In the genomic region with DNA sequence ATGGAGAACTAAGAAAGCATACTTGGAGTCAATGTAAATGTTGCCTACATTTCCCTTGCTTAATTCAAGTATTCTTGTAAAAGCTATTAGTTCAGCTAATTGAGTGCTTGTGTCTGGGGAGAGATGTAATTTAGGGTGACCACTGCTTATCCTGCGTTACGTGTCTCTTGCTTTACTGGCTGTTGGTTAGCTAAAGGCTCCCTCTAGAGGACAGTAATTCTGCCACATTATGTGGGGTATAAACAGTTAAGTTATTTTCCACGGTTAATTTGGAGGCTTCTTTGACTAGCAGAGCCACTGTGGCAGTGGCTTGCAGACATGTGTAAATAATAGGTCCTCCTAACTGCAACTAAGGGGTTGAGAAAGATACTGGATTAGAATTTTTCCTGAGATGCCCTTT, we compare ENCODE assay signal across 15 cellular contexts. TPM values are rescaled to one million over a fixed set of nuclear protein-coding genes. Genes with fewer than 3 reads are reported as not detected.
A peak's percentile ranks its signal among the peaks of the same experiment; 100 is the strongest.
DNase-seq lines count a peak whose midpoint lies in the region; ATAC-seq, FAIRE-seq and TF ChIP-seq lines count a peak whose summit lies in the region.
"Had no signal": no experiment of that assay in that cellular context is flagged by ENCODE, and none has a peak within 500 bp of the region (broad histone marks: within the 10 kb centered on the region; RNA-seq: fewer than 3 reads in every experiment).

No MANE protein-coding gene starts in this region.

- H3K4me1 ChIP-seq in astrocyte (ENCODE audit: insufficient read depth, low read length) (no peaks in the 10 kb centered on the region), osteoblast (ENCODE audit: insufficient read depth, low read length) (no peaks in the 10 kb centered on the region)

- no peaks in the 10 kb centered on the region for H3K36me3 Mint-ChIP-seq in astrocyte (ENCODE audit: low read depth, unreplicated experiment)

- no peaks in the 10 kb centered on the region for H3K79me2 ChIP-seq in astrocyte (ENCODE audit: insufficient read depth, low read length)
- no peaks in the 10 kb centered on the region for H3K79me2 ChIP-seq in osteoblast (ENCODE audit: insufficient read depth, low read length)

- H3K9me3 Mint-ChIP-seq in astrocyte (ENCODE audit: unreplicated experiment), result peaks cover 24% of the 10 kb centered on the region

- TF ChIP-seq CTCF in astrocyte (IDR thresholded peaks at IDR 0.05; ENCODE audit: insufficient read depth, low read depth, low read length) (peak; percentile 15), osteoblast (IDR thresholded peaks at IDR 0.05; ENCODE audit: extremely low read depth, low read depth, low read length) (peak; percentile 48)

- H2AFZ ChIP-seq in astrocyte (ENCODE audit: low read depth, low read length) (no peak overlapping the region), osteoblast (ENCODE audit: low read length) (no peak overlapping the region)

- no peaks in the 10 kb centered on the region for H3K4me1 Mint-ChIP-seq in astrocyte (ENCODE audit: low read depth, unreplicated experiment)
- H3K4me1 Mint-ChIP-seq: activated CD4-positive, alpha-beta memory T cell treated with anti-CD3 and anti-CD28 coated beads, Interleukin-2, amount 10 ng/mL, durations not matched to agents 7 days and 5 days; activated naive CD8-positive, alpha-beta T cell treated with anti-CD3 and anti-CD28 coated beads for 36 hours had no signal

- H3K4me2 ChIP-seq in astrocyte (ENCODE audit: low read length), result no peak overlapping the region
- H3K4me2 ChIP-seq in osteoblast (ENCODE audit: insufficient read depth, low read length), result no peak overlapping the region

- H3K27me3 ChIP-seq in astrocyte (ENCODE audit: insufficient read depth, low read length) (no peaks in the 10 kb centered on the region), osteoblast (ENCODE audit: insufficient read depth, low read length) (no peaks in the 10 kb centered on the region)

- no peaks in the 10 kb centered on the region for H3K36me3 ChIP-seq in astrocyte (ENCODE audit: insufficient read depth, low read length)
- no peaks in the 10 kb centered on the region for H3K36me3 ChIP-seq in osteoblast (ENCODE audit: insufficient read depth, low read length)
- H3K36me3 ChIP-seq: thoracic aorta had no signal

- FAIRE-seq in astrocyte (lab: Jason Lieb, UNC), result no peak
- FAIRE-seq: GM12891 had no signal

- no peak overlapping the region for H3K27ac Mint-ChIP-seq in astrocyte (ENCODE audit: unreplicated experiment)
- H3K27ac Mint-ChIP-seq: activated CD4-positive, alpha-beta memory T cell treated with anti-CD3 and anti-CD28 coated beads, Interleukin-2, amount 10 ng/mL, durations not matched to agents 7 days and 5 days; activated naive CD8-positive, alpha-beta T cell treated with anti-CD3 and anti-CD28 coated beads for 36 hours had no signal

- no peaks in the 10 kb centered on the region for H4K20me1 ChIP-seq in astrocyte (ENCODE audit: insufficient read depth, low read length)
- no peaks in the 10 kb centered on the region for H4K20me1 ChIP-seq in osteoblast (ENCODE audit: insufficient read depth, low read length)

- DNase-seq in DMS53 (lab: John Stamatoyannopoulos, UW) (peak; percentile 22), DMS53 treated with DMSO at 0.1 percent for 48 hours (lab: John Stamatoyannopoulos, UW; ENCODE audit: unreplicated experiment) (no peak), astrocyte (ENCODE audit: low read depth) (no peak), osteoblast (ENCODE audit: insufficient read length, low spot score, missing footprints) (no peak), NCI-H2029 (lab: John Stamatoyannopoulos, UW) (no peak), hypothalamus (lab: John Stamatoyannopoulos, UW) (no peak)
- DNase-seq in Jurkat, Clone E6-1 (ENCODE audit: low read depth, low spot score), result peak; percentile 39
- DNase-seq: activated CD4-positive, alpha-beta memory T cell treated with anti-CD3 and anti-CD28 coated beads, Interleukin-2, amount 10 ng/mL, durations not matched to agents 7 days and 5 days; activated naive CD8-positive, alpha-beta T cell treated with anti-CD3 and anti-CD28 coated beads for 36 hours; islet precursor cell; occipital lobe; stimulated activated CD4-positive, alpha-beta T cell treated with anti-CD3 and anti-CD28 coated beads, Interleukin-4, amount 100 ng/mL, for 24 hours had no signal

- H3K27me3 Mint-ChIP-seq in astrocyte (ENCODE audit: low read depth, unreplicated experiment), result no peaks in the 10 kb centered on the region
- H3K27me3 Mint-ChIP-seq: activated CD4-positive, alpha-beta memory T cell treated with anti-CD3 and anti-CD28 coated beads, Interleukin-2, amount 10 ng/mL, durations not matched to agents 7 days and 5 days; activated naive CD8-positive, alpha-beta T cell treated with anti-CD3 and anti-CD28 coated beads for 36 hours had no signal

- H3K4me3 Mint-ChIP-seq in astrocyte (ENCODE audit: unreplicated experiment), result no peak overlapping the region
- H3K4me3 Mint-ChIP-seq: activated CD4-positive, alpha-beta memory T cell treated with anti-CD3 and anti-CD28 coated beads, Interleukin-2, amount 10 ng/mL, durations not matched to agents 7 days and 5 days; activated naive CD8-positive, alpha-beta T cell treated with anti-CD3 and anti-CD28 coated beads for 36 hours had no signal

- H3K9me3 ChIP-seq in astrocyte (ENCODE audit: insufficient read depth, low read depth, low read length), result peaks cover 3% of the 10 kb centered on the region
- peaks cover 10% of the 10 kb centered on the region for H3K9me3 ChIP-seq in osteoblast (ENCODE audit: low read depth, low read length)

- ATAC-seq in GM21423 (IDR thresholded peaks at IDR 0.05; ENCODE audit: unreplicated experiment), result no peak

- H3K9ac ChIP-seq in astrocyte (ENCODE audit: low read length), result no peak overlapping the region

- H3K27ac ChIP-seq in astrocyte (ENCODE audit: low read depth, low read length) (no peak overlapping the region), osteoblast (ENCODE audit: low read depth, low read length) (no peak overlapping the region)
- H3K27ac ChIP-seq: thoracic aorta had no signal

- no peak overlapping the region for H3K4me3 ChIP-seq in Jurkat, Clone E6-1 (ENCODE audit: low read length)
- H3K4me3 ChIP-seq in astrocyte (ENCODE audit: insufficient read depth, low read depth, low read length) (no peak overlapping the region), osteoblast (ENCODE audit: insufficient read depth, low read length) (no peak overlapping the region)
- H3K4me3 ChIP-seq: thoracic aorta had no signal

RNA-seq across cellular contexts. Expression of gene NAF1, which starts 25.3 kb away (rescaled TPM):
- 19.4 TPM for polyA plus RNA-seq in Jurkat, Clone E6-1 (2012; ENCODE audit: insufficient read depth, insufficient read length)
- 15.4 and 16.3 TPM in 2 replicates for total RNA-seq in astrocyte
- total RNA-seq in osteoblast, result 9.8 and 11.2 TPM in 2 replicates

Comparison
In these comparisons a context has a peak if more than half of its experiments do, and no peak if none do; other contexts are left out.
1. DNase-seq: peak in DMS53 (single experiment) and Jurkat, Clone E6-1 (single experiment); none in DMS53 treated with DMSO at 0.1 percent for 48 hours (single experiment), astrocyte (single experiment), osteoblast (single experiment), NCI-H2029 (single experiment) and hypothalamus (0 of 51).